In genomic region chr1:201345081-201345355, GRCh38 we compare ENCODE assay signal across 25 cellular contexts. TPM values are rescaled to one million over a fixed set of nuclear protein-coding genes. Genes with fewer than 3 reads are reported as not detected.
"Had no signal": no experiment of that assay in that cellular context is flagged by ENCODE, and none has a peak within 500 bp of the region (broad histone marks: within the 10 kb centered on the region; RNA-seq: fewer than 3 reads in every experiment).

No MANE protein-coding gene starts in this region.

- H3K4me1 ChIP-seq: colonic mucosa, gastroesophageal sphincter, tibial artery had no signal

- H3K27ac ChIP-seq: colonic mucosa, gastroesophageal sphincter, neural progenitor cell, ovary, right atrium auricular region, tibial artery had no signal

- H3K4me3 ChIP-seq: colonic mucosa, gastroesophageal sphincter, lung, neural progenitor cell, ovary, right atrium auricular region, tibial artery had no signal

- H3K36me3 ChIP-seq: colonic mucosa, gastroesophageal sphincter, neural progenitor cell, ovary, right atrium auricular region, tibial artery had no signal

- H3K9me3 ChIP-seq: colonic mucosa, ovary, right atrium auricular region, tibial artery had no signal

- H3K27me3 ChIP-seq: colonic mucosa, neural progenitor cell, ovary, right atrium auricular region had no signal

- DNase-seq: colonic mucosa; effector CD4-positive, alpha-beta T cell; endodermal cell; immature natural killer cell; left colon; left ventricle myocardium superior; mesenchymal stem cell; midbrain; nucleus accumbens; ovary; stimulated activated CD4-positive, alpha-beta T cell treated with anti-CD3 and anti-CD28 coated beads, Interleukin-4, amount 100 ng/mL, for 1 hour; stimulated activated CD8-positive, alpha-beta memory T cell treated with anti-CD3 and anti-CD28 coated beads, Interleukin-4, amount 100 ng/mL, for 48 hours; stimulated activated naive CD8-positive, alpha-beta T cell treated with anti-CD3 and anti-CD28 coated beads, Interleukin-15, Interleukin-2, amounts not matched to agents 100 U/mL and 50 U/mL, for 24 hours; tibial artery had no signal

RNA-seq across cellular contexts. Expression of gene TNNT2, which starts 32.5 kb away (rescaled TPM):
- total RNA-seq: cerebellum; dermis microvascular lymphatic vessel endothelial cell; endothelial cell of umbilical vein; natural killer cell treated with Interleukin-12 subunit alpha and Interleukin-12 subunit beta and Interleukin-15 and Interleukin-18, amount 100 ng/mL, for 72 hours; posterior vena cava had no signal
- polyA plus RNA-seq: endothelial cell of umbilical vein, immature natural killer cell had no signal

RNA-seq across cellular contexts. Expression of gene LAD1, which starts 54.1 kb away (rescaled TPM):
- total RNA-seq: cerebellum; dermis microvascular lymphatic vessel endothelial cell; endothelial cell of umbilical vein; fibroblast of villous mesenchyme; natural killer cell treated with Interleukin-12 subunit alpha and Interleukin-12 subunit beta and Interleukin-15 and Interleukin-18, amount 100 ng/mL, for 72 hours; temporal lobe had no signal
- polyA plus RNA-seq: endothelial cell of umbilical vein, immature natural killer cell had no signal
